In genomic region chr7:27168265-27168947, GRCh38 we compare ENCODE assay signal across 1 cellular context.
A peak's percentile ranks its signal among the peaks of the same experiment; 100 is the strongest.
TF ChIP-seq lines count a peak whose summit lies in the region.

No MANE protein-coding gene starts in this region.

TF ChIP-seq in HEK293, 187 proteins besides CTCF, POLR2A, EP300 and RAD21:
- TF ChIP-seq ZBTB11 (tag by site-specific recombination; conservative IDR thresholded peaks at IDR 0.05; ENCODE audit: low read depth) (0 out of 2 replicates have a peak, but pooled peaks have one; percentile 33), ZNF362 (tag by site-specific recombination; IDR thresholded peaks at IDR 0.05) (peak; percentile 88; the same call in 1 of the 2 replicates), ZEB2 (tag by site-specific recombination; IDR thresholded peaks at IDR 0.05) (no peak), ZSCAN23 (tag by site-specific recombination; IDR thresholded peaks at IDR 0.05) (peak; percentile 18; the same call in 1 of the 2 replicates), ZNF341 (tag by site-specific recombination; IDR thresholded peaks at IDR 0.05; ENCODE audit: low read depth) (peak; percentile 55; the same call in 1 of the 2 replicates), PRDM1 (tag by site-specific recombination; IDR thresholded peaks at IDR 0.05) (peak; percentile 86), ZNF610 (tag by site-specific recombination; IDR thresholded peaks at IDR 0.05; ENCODE audit: borderline replicate concordance) (no peak), GLIS2 (tag by site-specific recombination; IDR thresholded peaks at IDR 0.05) (peak; percentile 72), ZNF677 (tag by site-specific recombination; IDR thresholded peaks at IDR 0.05) (no peak), FEZF1 (tag by site-specific recombination; IDR thresholded peaks at IDR 0.05) (no peak), ZNF335 (tag by site-specific recombination; conservative IDR thresholded peaks at IDR 0.05) (0 out of 2 replicates have a peak, but pooled peaks have one; percentile 32), ZNF174 (tag by site-specific recombination; IDR thresholded peaks at IDR 0.05) (no peak), KLF7 (tag by site-specific recombination; IDR thresholded peaks at IDR 0.05; ENCODE audit: borderline replicate concordance) (0 out of 2 replicates have a peak, but pooled peaks have one; percentile 9), ZNF223 (tag by site-specific recombination; IDR thresholded peaks at IDR 0.05) (no peak), ZNF426 (tag by site-specific recombination; IDR thresholded peaks at IDR 0.05) (peak; percentile 13; the same call in 1 of the 2 replicates), ZNF660 (tag by site-specific recombination; IDR thresholded peaks at IDR 0.05) (no peak; the same call in 1 of the 2 replicates), ZNF2 (tag by site-specific recombination; IDR thresholded peaks at IDR 0.05) (peak; percentile 60; the same call in 1 of the 2 replicates), ZNF629 (tag by site-specific recombination; IDR thresholded peaks at IDR 0.05) (no peak), ZNF266 (tag by site-specific recombination; IDR thresholded peaks at IDR 0.05; ENCODE audit: low read depth) (0 out of 2 replicates have a peak, but pooled peaks have one; percentile 4), ZNF366 (tag by site-specific recombination; conservative IDR thresholded peaks at IDR 0.05) (peak; percentile 99), TCF7L2 (IDR thresholded peaks at IDR 0.05; ENCODE audit: borderline replicate concordance, low read depth, low read length) (no peak), ZBTB8A (tag by site-specific recombination; IDR thresholded peaks at IDR 0.05) (no peak), ZFHX2 (tag by site-specific recombination; conservative IDR thresholded peaks at IDR 0.05) (no peak), ZNF10 (tag by site-specific recombination; IDR thresholded peaks at IDR 0.05) (no peak), ZIC2 (tag by site-specific recombination; IDR thresholded peaks at IDR 0.05) (no peak), ZNF560 (tag by site-specific recombination; IDR thresholded peaks at IDR 0.05; ENCODE audit: borderline replicate concordance) (no peak)
- TF ChIP-seq, protein P1, sequence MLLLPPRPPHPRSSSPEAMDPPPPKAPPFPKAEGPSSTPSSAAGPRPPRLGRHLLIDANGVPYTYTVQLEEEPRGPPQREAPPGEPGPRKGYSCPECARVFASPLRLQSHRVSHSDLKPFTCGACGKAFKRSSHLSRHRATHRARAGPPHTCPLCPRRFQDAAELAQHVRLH (tag by site-specific recombination; IDR thresholded peaks at IDR 0.05), result 0 out of 2 replicates have a peak, but pooled peaks have one; percentile 11
- TF ChIP-seq, protein P2, sequence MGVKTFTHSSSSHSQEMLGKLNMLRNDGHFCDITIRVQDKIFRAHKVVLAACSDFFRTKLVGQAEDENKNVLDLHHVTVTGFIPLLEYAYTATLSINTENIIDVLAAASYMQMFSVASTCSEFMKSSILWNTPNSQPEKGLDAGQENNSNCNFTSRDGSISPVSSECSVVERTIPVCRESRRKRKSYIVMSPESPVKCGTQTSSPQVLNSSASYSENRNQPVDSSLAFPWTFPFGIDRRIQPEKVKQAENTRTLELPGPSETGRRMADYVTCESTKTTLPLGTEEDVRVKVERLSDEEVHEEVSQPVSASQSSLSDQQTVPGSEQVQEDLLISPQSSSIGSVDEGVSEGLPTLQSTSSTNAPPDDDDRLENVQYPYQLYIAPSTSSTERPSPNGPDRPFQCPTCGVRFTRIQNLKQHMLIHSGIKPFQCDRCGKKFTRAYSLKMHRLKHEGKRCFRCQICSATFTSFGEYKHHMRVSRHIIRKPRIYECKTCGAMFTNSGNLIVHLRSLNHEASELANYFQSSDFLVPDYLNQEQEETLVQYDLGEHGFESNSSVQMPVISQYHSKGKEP (tag by site-specific recombination; IDR thresholded peaks at IDR 0.05), result no peak
- TF ChIP-seq, protein P3, sequence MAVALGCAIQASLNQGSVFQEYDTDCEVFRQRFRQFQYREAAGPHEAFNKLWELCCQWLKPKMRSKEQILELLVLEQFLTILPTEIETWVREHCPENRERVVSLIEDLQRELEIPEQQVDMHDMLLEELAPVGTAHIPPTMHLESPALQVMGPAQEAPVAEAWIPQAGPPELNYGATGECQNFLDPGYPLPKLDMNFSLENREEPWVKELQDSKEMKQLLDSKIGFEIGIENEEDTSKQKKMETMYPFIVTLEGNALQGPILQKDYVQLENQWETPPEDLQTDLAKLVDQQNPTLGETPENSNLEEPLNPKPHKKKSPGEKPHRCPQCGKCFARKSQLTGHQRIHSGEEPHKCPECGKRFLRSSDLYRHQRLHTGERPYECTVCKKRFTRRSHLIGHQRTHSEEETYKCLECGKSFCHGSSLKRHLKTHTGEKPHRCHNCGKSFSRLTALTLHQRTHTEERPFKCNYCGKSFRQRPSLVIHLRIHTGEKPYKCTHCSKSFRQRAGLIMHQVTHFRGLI (tag by site-specific recombination; IDR thresholded peaks at IDR 0.05), result 0 out of 2 replicates have a peak, but pooled peaks have one; percentile 12
